In genomic region chr16:802914-803750, GRCh38 we compare ENCODE assay signal across 27 cellular contexts. TPM values are rescaled to one million over a fixed set of nuclear protein-coding genes. Genes with fewer than 3 reads are reported as not detected.
"Had no signal": no experiment of that assay in that cellular context is flagged by ENCODE, and none has a peak within 500 bp of the region (broad histone marks: within the 10 kb centered on the region; RNA-seq: fewer than 3 reads in every experiment).

No MANE protein-coding gene starts in this region.

- H3K9me3 Mint-ChIP-seq: activated CD8-positive, alpha-beta T cell treated with anti-CD3 and anti-CD28 coated beads for 36 hours; activated naive CD4-positive, alpha-beta T cell treated with anti-CD3 and anti-CD28 coated beads, Interleukin-2, amount 50 U/mL, for 24 hours had no signal

- H3K4me2 ChIP-seq: SK-N-SH had no signal

- H3K36me3 ChIP-seq: breast epithelium, Peyer's patch, SJCRH30 had no signal

- H3K9ac ChIP-seq: SK-N-SH had no signal

- H3K9me3 ChIP-seq: breast epithelium, Peyer's patch, SJCRH30, SK-N-SH had no signal

- H3K4me3 ChIP-seq: breast epithelium, Peyer's patch, SJCRH30 had no signal

- H3K27ac Mint-ChIP-seq: activated CD4-positive, alpha-beta T cell treated with anti-CD3 and anti-CD28 coated beads for 36 hours; activated CD8-positive, alpha-beta T cell treated with anti-CD3 and anti-CD28 coated beads for 36 hours; activated naive CD4-positive, alpha-beta T cell treated with anti-CD3 and anti-CD28 coated beads, Interleukin-2, amount 50 U/mL, for 24 hours had no signal

- ATAC-seq: activated CD4-positive, alpha-beta T cell treated with anti-CD3 and anti-CD28 coated beads for 36 hours; activated CD8-positive, alpha-beta T cell treated with anti-CD3 and anti-CD28 coated beads for 36 hours had no signal

- H3K36me3 Mint-ChIP-seq: activated naive CD4-positive, alpha-beta T cell treated with anti-CD3 and anti-CD28 coated beads, Interleukin-2, amount 50 U/mL, for 24 hours had no signal

- H3K4me3 Mint-ChIP-seq: activated CD4-positive, alpha-beta T cell treated with anti-CD3 and anti-CD28 coated beads for 36 hours; activated CD8-positive, alpha-beta T cell treated with anti-CD3 and anti-CD28 coated beads for 36 hours; activated naive CD4-positive, alpha-beta T cell treated with anti-CD3 and anti-CD28 coated beads, Interleukin-2, amount 50 U/mL, for 24 hours had no signal

- H3K27ac ChIP-seq: breast epithelium, Peyer's patch, RWPE1, SJCRH30, VCaP had no signal

- DNase-seq: activated CD4-positive, alpha-beta T cell treated with anti-CD3 and anti-CD28 coated beads for 36 hours; activated CD4-positive, CD25-positive, alpha-beta regulatory T cell; activated CD8-positive, alpha-beta memory T cell treated with anti-CD3 and anti-CD28 coated beads, Interleukin-2, amount 50 U/mL, for 4 hours; activated CD8-positive, alpha-beta T cell treated with anti-CD3 and anti-CD28 coated beads for 36 hours; activated naive CD4-positive, alpha-beta T cell; aorta; central memory CD4-positive, alpha-beta T cell; Karpas-422; MM.1S; NCI-H1105; NCI-H1436; NCI-H1694 treated with DMSO at 0.1 percent for 48 hours; NCI-H2029 treated with DMSO at 0.1 percent for 48 hours; NCI-H345; NCI-H510A; NCI-H526 treated with DMSO at 0.1 percent for 48 hours; NK-92 treated with Interleukin-12 subunit alpha and Interleukin-12 subunit beta, amount 100 ng/mL, for 24 hours; Peyer's patch; Right ventricle myocardium superior; SK-N-SH; T-helper 1 cell had no signal

RNA-seq across cellular contexts. Expression of gene GNG13, which starts 2.6 kb away (rescaled TPM):
- total RNA-seq: activated CD4-positive, alpha-beta T cell treated with anti-CD3 and anti-CD28 coated beads for 36 hours; activated CD8-positive, alpha-beta T cell treated with anti-CD3 and anti-CD28 coated beads for 36 hours; aorta; breast epithelium; Right ventricle myocardium superior; SJCRH30; T-helper 2 cell treated with Interferon-gamma antibody and Interleukin-4, amounts not matched to agents 100 ng/mL and 5 ng/mL, for 36 hours had no signal
- polyA plus RNA-seq: aorta, SK-N-SH had no signal

RNA-seq across cellular contexts. Expression of gene MSLN, which starts 42.6 kb away (rescaled TPM):
- total RNA-seq: activated CD4-positive, alpha-beta T cell treated with anti-CD3 and anti-CD28 coated beads for 36 hours; activated CD8-positive, alpha-beta T cell treated with anti-CD3 and anti-CD28 coated beads for 36 hours; SJCRH30 had no signal
